13 cellular contexts compared by ENCODE assay signal in the genomic region with DNA sequence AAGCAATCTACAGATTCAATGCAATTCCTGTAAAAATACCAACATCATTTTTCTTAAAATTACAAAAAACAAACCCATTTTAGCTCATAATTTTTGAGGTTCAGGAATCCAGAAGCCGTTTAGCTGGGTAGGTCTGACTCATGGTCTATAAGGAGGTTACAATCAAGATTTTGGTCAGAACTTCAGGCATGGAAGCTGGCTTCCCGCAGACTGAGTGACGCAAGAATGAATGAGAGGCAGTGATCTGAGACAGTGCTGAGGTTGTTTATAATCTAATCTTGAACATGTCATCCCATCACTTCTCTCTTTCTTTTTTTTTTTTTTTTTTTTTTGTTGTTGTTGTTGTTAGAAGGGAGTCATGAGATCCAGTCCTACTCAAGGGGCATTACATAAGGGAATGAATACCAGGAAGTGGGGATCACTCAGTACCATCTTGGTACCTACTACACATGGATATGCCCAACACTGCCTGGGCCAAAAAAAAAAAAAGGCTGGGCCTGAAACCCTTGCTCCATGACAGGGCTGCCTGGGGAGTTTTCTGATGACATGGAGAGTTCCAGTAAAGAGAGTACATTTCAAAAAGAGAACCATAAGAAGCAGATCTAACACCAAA.
A peak's percentile ranks its signal among the peaks of the same experiment; 100 is the strongest.
DNase-seq lines count a peak whose midpoint lies in the region; ATAC-seq and TF ChIP-seq lines count a peak whose summit lies in the region.
"Had no signal": no experiment of that assay in that cellular context is flagged by ENCODE, and none has a peak within 500 bp of the region (broad histone marks: within the 10 kb centered on the region; RNA-seq: fewer than 3 reads in every experiment).

No MANE protein-coding gene starts in this region.

- peak; percentile 71 for DNase-seq in AG04449 (ENCODE audit: low read depth, low spot score)
- DNase-seq in HT1080 (ENCODE audit: low read depth) = peak; percentile 88
- DNase-seq in T1000 (lab: John Stamatoyannopoulos, UW) = peak; percentile 6
- DNase-seq in fibroblast of villous mesenchyme (ENCODE audit: low read depth) = peak; percentile 86
- DNase-seq in DMS53 (lab: John Stamatoyannopoulos, UW) = no peak
- DNase-seq in medulla oblongata (ENCODE audit: extremely low spot score) = no peak
- no peak for DNase-seq in NCI-H526 treated with DMSO at 0.1 percent for 48 hours (lab: John Stamatoyannopoulos, UW)
- DNase-seq: activated effector memory CD4-positive, alpha-beta T cell treated with anti-CD3 and anti-CD28 coated beads, Interleukin-2, amount 50 U/mL, for 16 hours; islet precursor cell; NCI-H1048 had no signal

- ATAC-seq in GM19395 (IDR thresholded peaks at IDR 0.05; ENCODE audit: unreplicated experiment) = no peak

- POLR2A ChIA-PET in AG04449 (lab: Yijun Ruan, JAX) = interaction anchor here (0.7 to 1.1 kb wide), 2 partner anchors 8 to 52 kb away, joined by 3 to 4 read pairs; no protein-coding TSS in a partner anchor

- CTCF ChIA-PET in AG04449 (lab: Yijun Ruan, JAX) = interaction anchor here (0.7 kb wide), 1 partner anchor 14 kb away, joined by 3 read pairs; no protein-coding TSS in a partner anchor

- no peak for TF ChIP-seq CTCF in AG04449 (IDR thresholded peaks at IDR 0.05; ENCODE audit: insufficient read depth, low read length, missing control alignments)
- TF ChIP-seq CTCF in fibroblast of villous mesenchyme (IDR thresholded peaks at IDR 0.05; ENCODE audit: insufficient read depth, low read depth, low read length) = no peak

- no peak overlapping the region for H3K4me3 ChIP-seq in AG04449 (ENCODE audit: low read depth, low read length)
- H3K4me3 ChIP-seq in fibroblast of villous mesenchyme (ENCODE audit: low read depth, low read length) = no peak overlapping the region
- H3K4me3 ChIP-seq: esophagus muscularis mucosa, tibial nerve had no signal

Comparison
In these comparisons a context has a peak if more than half of its experiments do, and no peak if none do; other contexts are left out.
1. DNase-seq: peak in AG04449 (single experiment), HT1080 (single experiment), T1000 (single experiment) and fibroblast of villous mesenchyme (single experiment); none in DMS53 (single experiment), medulla oblongata (single experiment) and NCI-H526 treated with DMSO at 0.1 percent for 48 hours (single experiment).